ENCODE assay signal across 23 cellular contexts in genomic region chr11:91075032-91075695, GRCh38.
"Had no signal": no experiment of that assay in that cellular context is flagged by ENCODE, and none has a peak within 500 bp of the region (broad histone marks: within the 10 kb centered on the region; RNA-seq: fewer than 3 reads in every experiment).

No MANE protein-coding gene starts in this region.

- H3K36me3 ChIP-seq: lower lobe of right lung, pancreas, prostate gland, right lobe of liver, tibial nerve, uterus had no signal

- ATAC-seq: lower lobe of right lung; naive thymus-derived CD8-positive, alpha-beta T cell; pancreas; right lobe of liver; stimulated activated memory B cell treated with anti-CD40 and anti-IgM and Interleukin-4, amounts not matched to agents 10 μg/mL and 1 μg/mL and 100 μg/mL, for 72 hours; stimulated activated naive CD8-positive, alpha-beta T cell treated with anti-CD3 and anti-CD28 coated beads, Interleukin-15, amount 100 ng/mL, for 72 hours had no signal

- H3K9me3 ChIP-seq: lower lobe of right lung, pancreas, prostate gland, right lobe of liver, tibial nerve, uterus had no signal

- H3K4me3 ChIP-seq: hepatocyte, lower lobe of right lung, pancreas, prostate gland, right lobe of liver, smooth muscle cell, tibial nerve, uterus had no signal

- H3K27ac ChIP-seq: hepatocyte, lower lobe of right lung, pancreas, prostate gland, right lobe of liver, tibial nerve, uterus had no signal

- H3K27me3 ChIP-seq: hepatocyte, pancreas, right lobe of liver, tibial nerve, uterus had no signal

- DNase-seq: islet precursor cell; lower lobe of right lung; mammary epithelial cell; mesenchymal stem cell; naive thymus-derived CD8-positive, alpha-beta T cell; nucleus accumbens; pancreas; posterior cingulate gyrus; retina; right lobe of liver; stimulated activated CD4-positive, alpha-beta T cell treated with anti-CD3 and anti-CD28 coated beads, Interleukin-1b, Interleukin-23, amount 100 ng/mL, for 48 hours; stimulated activated CD4-positive, alpha-beta T cell treated with anti-CD3 and anti-CD28 coated beads, Interleukin-2, amount 100 ng/mL, for 48 hours; stimulated activated CD4-positive, alpha-beta T cell treated with anti-CD3 and anti-CD28 coated beads, Interleukin-4, amount 100 ng/mL, for 4 hours; stimulated activated CD8-positive, alpha-beta memory T cell treated with anti-CD3 and anti-CD28 coated beads, Interleukin-4, amount 100 ng/mL, for 48 hours; stimulated activated naive CD4-positive, alpha-beta T cell treated with Interleukin-2 at 50 U/mL for 16 hours; stimulated activated naive CD8-positive, alpha-beta T cell treated with anti-CD3 and anti-CD28 coated beads, Interleukin-15, amount 100 ng/mL, for 72 hours; substantia nigra; uterus had no signal

- H3K4me1 ChIP-seq: lower lobe of right lung, pancreas, prostate gland, right lobe of liver, tibial nerve, uterus had no signal
